ENCODE assay signal across 13 cellular contexts in the genomic region with DNA sequence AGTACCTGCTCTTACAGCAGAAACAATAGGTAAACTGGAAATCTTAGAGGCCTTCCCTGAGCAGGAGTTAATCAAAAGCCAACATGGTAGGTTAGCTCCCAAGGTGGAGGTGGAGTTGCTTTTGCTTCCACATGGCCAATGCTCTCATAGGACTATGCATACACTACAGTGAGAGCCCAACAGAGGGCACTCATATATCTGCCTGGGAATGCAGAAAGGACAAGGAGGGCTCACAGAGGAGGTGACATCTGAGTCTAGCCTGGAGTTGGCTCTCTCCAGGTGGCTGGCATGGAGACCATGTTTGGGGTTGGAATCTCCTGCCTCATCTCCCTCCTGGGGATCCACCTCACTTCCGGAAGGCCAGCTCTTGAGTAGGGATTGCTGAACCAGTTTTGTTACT. TPM values are rescaled to one million over a fixed set of nuclear protein-coding genes. Genes with fewer than 3 reads are reported as not detected.
A peak's percentile ranks its signal among the peaks of the same experiment; 100 is the strongest.
DNase-seq lines count a peak whose midpoint lies in the region; FAIRE-seq and TF ChIP-seq lines count a peak whose summit lies in the region.
"Had no signal": no experiment of that assay in that cellular context is flagged by ENCODE, and none has a peak within 500 bp of the region (broad histone marks: within the 10 kb centered on the region; RNA-seq: fewer than 3 reads in every experiment).

No MANE protein-coding gene starts in this region.

- peak; percentile 44 for TF ChIP-seq CTCF in neural progenitor cell (IDR thresholded peaks at IDR 0.05)

- no peaks in the 10 kb centered on the region for H3K4me1 Mint-ChIP-seq in neural progenitor cell

- peaks cover 5% of the 10 kb centered on the region for H3K9me3 Mint-ChIP-seq in neural progenitor cell

- H2AFZ ChIP-seq in neural progenitor cell (replicated peaks) = no peak overlapping the region

- H3K9me3 ChIP-seq in adipocyte (ENCODE audit: control insufficient read depth, low read length) = peaks cover 13% of the 10 kb centered on the region
- no peaks in the 10 kb centered on the region for H3K9me3 ChIP-seq in neural progenitor cell (ENCODE audit: low read depth)

- no peak overlapping the region for H3K9ac ChIP-seq in adipocyte (ENCODE audit: low read length)
- H3K9ac ChIP-seq in neural progenitor cell = no peak overlapping the region

- peaks cover 9% of the 10 kb centered on the region for H3K27me3 ChIP-seq in adipocyte (replicated peaks; ENCODE audit: control insufficient read depth, insufficient read depth, low read length)
- no peaks in the 10 kb centered on the region for H3K27me3 ChIP-seq in neural progenitor cell

- no peaks in the 10 kb centered on the region for H3K27me3 Mint-ChIP-seq in neural progenitor cell (ENCODE audit: insufficient read depth, low read depth)

- no peaks in the 10 kb centered on the region for H3K36me3 Mint-ChIP-seq in neural progenitor cell

- no peaks in the 10 kb centered on the region for H4K20me1 ChIP-seq in neural progenitor cell (ENCODE audit: low read depth)

- H3K4me3 ChIP-seq in Jurkat, Clone E6-1 (ENCODE audit: low read length) = no peak overlapping the region
- H3K4me3 ChIP-seq in adipocyte (ENCODE audit: low read length) = no peak overlapping the region
- H3K4me3 ChIP-seq in neural progenitor cell = no peak overlapping the region

- no peaks in the 10 kb centered on the region for H3F3A ChIP-seq in neural progenitor cell (ENCODE audit: low read depth)

- no peaks in the 10 kb centered on the region for H3K4me1 ChIP-seq in adipocyte (ENCODE audit: control insufficient read depth, insufficient read depth, low read length)
- no peaks in the 10 kb centered on the region for H3K4me1 ChIP-seq in neural progenitor cell

- H3K4me3 Mint-ChIP-seq in neural progenitor cell = no peak overlapping the region

- H3K79me2 ChIP-seq in neural progenitor cell (ENCODE audit: low read depth) = no peaks in the 10 kb centered on the region

- no peak for FAIRE-seq in GM19239 (lab: Jason Lieb, UNC)

- H3K27ac ChIP-seq in neural progenitor cell = no peak overlapping the region

- no peak overlapping the region for H3K27ac Mint-ChIP-seq in neural progenitor cell

- no peak overlapping the region for H3K4me2 ChIP-seq in neural progenitor cell

- no peaks in the 10 kb centered on the region for H3K36me3 ChIP-seq in adipocyte (ENCODE audit: control insufficient read depth, insufficient read depth, low read length, severe bottlenecking)
- H3K36me3 ChIP-seq in neural progenitor cell = no peaks in the 10 kb centered on the region

- peak; percentile 6 to 48 for DNase-seq in NCI-H2081 (lab: John Stamatoyannopoulos, UW)
- no peak for DNase-seq in NCI-H2081 treated with DMSO at 0.1 percent for 48 hours (lab: John Stamatoyannopoulos, UW)
- DNase-seq in Jurkat, Clone E6-1 (ENCODE audit: low read depth, low spot score) = peak; percentile 20
- peak; percentile 2 for DNase-seq in adipocyte (ENCODE audit: low read depth)
- peak; percentile 37 for DNase-seq in neural progenitor cell (ENCODE audit: low spot score)
- no peak for DNase-seq in activated CD4-positive, alpha-beta T cell treated with anti-CD3 and anti-CD28 coated beads, Interleukin-2, amount 50 U/mL, for 48 hours
- no peak for DNase-seq in GM19239 (ENCODE audit: insufficient read length, low spot score)
- DNase-seq in NOMO-1 treated with DMSO at 0.1 percent for 48 hours (lab: John Stamatoyannopoulos, UW; ENCODE audit: unreplicated experiment) = no peak
- DNase-seq: activated CD4-positive, alpha-beta T cell treated with anti-CD3 and anti-CD28 coated beads for 48 hours; glutamatergic neuron; mesenchymal stem cell; NCI-H2029 treated with DMSO at 0.1 percent for 48 hours; retina had no signal

RNA-seq across cellular contexts. Expression of gene ATP8A2, which starts 34.6 kb away (rescaled TPM):
- polyA plus RNA-seq in Jurkat, Clone E6-1 (2012; ENCODE audit: insufficient read depth, insufficient read length) = 6.7 TPM
- total RNA-seq in neural progenitor cell (ENCODE audit: low replicate concordance) = 4.2 and 4.8 TPM in 2 replicates

Comparison
In these comparisons a context has a peak if more than half of its experiments do, and no peak if none do; other contexts are left out.
1. DNase-seq: peak in NCI-H2081 (2 of 2), Jurkat, Clone E6-1 (single experiment), adipocyte (single experiment) and neural progenitor cell (single experiment); none in NCI-H2081 treated with DMSO at 0.1 percent for 48 hours (single experiment), activated CD4-positive, alpha-beta T cell treated with anti-CD3 and anti-CD28 coated beads, Interleukin-2, amount 50 U/mL, for 48 hours (0 of 2), GM19239 (single experiment) and NOMO-1 treated with DMSO at 0.1 percent for 48 hours (single experiment).